ENCODE assay signal across 27 cellular contexts in the genomic region with DNA sequence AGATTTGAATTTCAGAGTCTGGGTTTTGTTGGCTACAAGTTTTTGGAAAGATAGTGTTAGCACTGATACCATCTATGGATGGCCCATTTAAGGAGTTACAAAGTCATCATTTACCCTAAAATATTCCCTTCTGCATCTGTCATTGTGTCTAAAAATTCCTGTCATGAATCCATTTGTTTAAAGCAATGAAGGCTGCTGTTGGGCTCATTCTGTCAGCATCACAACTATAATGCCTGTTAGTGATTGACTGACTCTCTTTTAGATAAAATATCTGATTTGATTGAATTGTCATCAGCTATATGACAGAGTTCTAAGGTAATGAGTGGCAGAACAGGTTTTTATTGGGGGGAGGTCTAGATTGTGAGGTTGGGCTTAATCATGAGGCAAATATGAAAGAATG.
A peak's percentile ranks its signal among the peaks of the same experiment; 100 is the strongest.
DNase-seq lines count a peak whose midpoint lies in the region; TF ChIP-seq lines count a peak whose summit lies in the region.
"Had no signal": no experiment of that assay in that cellular context is flagged by ENCODE, and none has a peak within 500 bp of the region (broad histone marks: within the 10 kb centered on the region; RNA-seq: fewer than 3 reads in every experiment).

No MANE protein-coding gene starts in this region.

- no peaks in the 10 kb centered on the region for H3K9me3 ChIP-seq in neural cell (ENCODE audit: low read length)
- H3K9me3 ChIP-seq: A549, BE2C, Caco-2 had no signal

- no peaks in the 10 kb centered on the region for H4K20me1 ChIP-seq in neural cell (ENCODE audit: insufficient read depth)
- H4K20me1 ChIP-seq: BLaER1; BLaER1 treated with 17β-estradiol and CSF1 and Interleukin-3, amounts not matched to agents 10 nM and 100 nM had no signal

- H3K79me2 ChIP-seq in neural cell (replicated peaks; ENCODE audit: insufficient read depth, low read length): no peaks in the 10 kb centered on the region

- H3K27me3 ChIP-seq in neural cell (ENCODE audit: insufficient read depth, low read depth, low read length): no peaks in the 10 kb centered on the region
- H3K27me3 ChIP-seq: BE2C; BLaER1; BLaER1 treated with 17β-estradiol and CSF1 and Interleukin-3, amounts not matched to agents 10 nM and 100 nM had no signal

- TF ChIP-seq CTCF in neural cell (IDR thresholded peaks at IDR 0.05; ENCODE audit: poor library complexity, severe bottlenecking): no peak

- H3K4me2 ChIP-seq in neural cell (ENCODE audit: low read length): no peak overlapping the region
- H3K4me2 ChIP-seq: A549; BLaER1; BLaER1 treated with 17β-estradiol and CSF1 and Interleukin-3, amounts not matched to agents 10 nM and 100 nM had no signal

- no peaks in the 10 kb centered on the region for H3K9me2 ChIP-seq in neural cell (ENCODE audit: insufficient read depth, low read length)

- H3F3A ChIP-seq in neural cell (ENCODE audit: insufficient read depth, low read length, poor library complexity, severe bottlenecking): no peaks in the 10 kb centered on the region

- peak; percentile 97 for TF ChIP-seq EP300 in neural cell (conservative IDR thresholded peaks at IDR 0.05; ENCODE audit: poor library complexity, severe bottlenecking)

- TF ChIP-seq RAD21 in neural cell (conservative IDR thresholded peaks at IDR 0.05): no peak

- no peak overlapping the region for H3K9ac ChIP-seq in neural cell (ENCODE audit: low read length)
- H3K9ac ChIP-seq: BLaER1; BLaER1 treated with 17β-estradiol and CSF1 and Interleukin-3, amounts not matched to agents 10 nM and 100 nM had no signal

- no peak for DNase-seq in NCI-H345 treated with DMSO at 0.1 percent for 48 hours (lab: John Stamatoyannopoulos, UW; ENCODE audit: unreplicated experiment)
- DNase-seq: 8988T; ACHN; AML-193; BE2C; C1 segment of cervical spinal cord; Caco-2; Calu3; CD4-positive, alpha-beta memory T cell; CD4-positive, alpha-beta T cell; CD4-positive, CD25-positive, alpha-beta regulatory T cell; CD8-positive, alpha-beta memory T cell; CD8-positive, alpha-beta T cell; COR-L47; DMS 273 treated with DMSO at 0.1 percent for 48 hours; DMS153; DMS53; DMS79; DMS79 treated with DMSO at 0.1 percent for 48 hours; DND-41; EL had no signal

- H2AFZ ChIP-seq in neural cell (ENCODE audit: low read depth, low read length): no peak overlapping the region

- no peaks in the 10 kb centered on the region for H3K36me3 ChIP-seq in neural cell (ENCODE audit: insufficient read depth, low read length)
- H3K36me3 ChIP-seq: BE2C; BLaER1; BLaER1 treated with 17β-estradiol and CSF1 and Interleukin-3, amounts not matched to agents 10 nM and 100 nM had no signal

- H3K27ac ChIP-seq in neural cell (ENCODE audit: low read length): no peak overlapping the region
- H3K27ac ChIP-seq: 22Rv1; A549; BLaER1; BLaER1 treated with 17β-estradiol and CSF1 and Interleukin-3, amounts not matched to agents 10 nM and 100 nM; C4-2B had no signal

- H3K4me3 ChIP-seq in neural cell (ENCODE audit: low read length): no peak overlapping the region
- H3K4me3 ChIP-seq: A549; BLaER1; BLaER1 treated with 17β-estradiol and CSF1 and Interleukin-3, amounts not matched to agents 10 nM and 100 nM had no signal

TF ChIP-seq in neural cell, 6 proteins besides CTCF, POLR2A, EP300 and RAD21:
- TF ChIP-seq TAF1 (IDR thresholded peaks at IDR 0.05; ENCODE audit: low read depth) (no peak), MXI1 (conservative IDR thresholded peaks at IDR 0.05; ENCODE audit: poor library complexity, severe bottlenecking) (no peak), POLR2AphosphoS5 (IDR thresholded peaks at IDR 0.05) (peak; percentile 74)
- TF ChIP-seq, protein P1, sequence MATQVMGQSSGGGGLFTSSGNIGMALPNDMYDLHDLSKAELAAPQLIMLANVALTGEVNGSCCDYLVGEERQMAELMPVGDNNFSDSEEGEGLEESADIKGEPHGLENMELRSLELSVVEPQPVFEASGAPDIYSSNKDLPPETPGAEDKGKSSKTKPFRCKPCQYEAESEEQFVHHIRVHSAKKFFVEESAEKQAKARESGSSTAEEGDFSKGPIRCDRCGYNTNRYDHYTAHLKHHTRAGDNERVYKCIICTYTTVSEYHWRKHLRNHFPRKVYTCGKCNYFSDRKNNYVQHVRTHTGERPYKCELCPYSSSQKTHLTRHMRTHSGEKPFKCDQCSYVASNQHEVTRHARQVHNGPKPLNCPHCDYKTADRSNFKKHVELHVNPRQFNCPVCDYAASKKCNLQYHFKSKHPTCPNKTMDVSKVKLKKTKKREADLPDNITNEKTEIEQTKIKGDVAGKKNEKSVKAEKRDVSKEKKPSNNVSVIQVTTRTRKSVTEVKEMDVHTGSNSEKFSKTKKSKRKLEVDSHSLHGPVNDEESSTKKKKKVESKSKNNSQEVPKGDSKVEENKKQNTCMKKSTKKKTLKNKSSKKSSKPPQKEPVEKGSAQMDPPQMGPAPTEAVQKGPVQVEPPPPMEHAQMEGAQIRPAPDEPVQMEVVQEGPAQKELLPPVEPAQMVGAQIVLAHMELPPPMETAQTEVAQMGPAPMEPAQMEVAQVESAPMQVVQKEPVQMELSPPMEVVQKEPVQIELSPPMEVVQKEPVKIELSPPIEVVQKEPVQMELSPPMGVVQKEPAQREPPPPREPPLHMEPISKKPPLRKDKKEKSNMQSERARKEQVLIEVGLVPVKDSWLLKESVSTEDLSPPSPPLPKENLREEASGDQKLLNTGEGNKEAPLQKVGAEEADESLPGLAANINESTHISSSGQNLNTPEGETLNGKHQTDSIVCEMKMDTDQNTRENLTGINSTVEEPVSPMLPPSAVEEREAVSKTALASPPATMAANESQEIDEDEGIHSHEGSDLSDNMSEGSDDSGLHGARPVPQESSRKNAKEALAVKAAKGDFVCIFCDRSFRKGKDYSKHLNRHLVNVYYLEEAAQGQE (IDR thresholded peaks at IDR 0.05; ENCODE audit: borderline replicate concordance): peak; percentile 74
